In the genomic region with DNA sequence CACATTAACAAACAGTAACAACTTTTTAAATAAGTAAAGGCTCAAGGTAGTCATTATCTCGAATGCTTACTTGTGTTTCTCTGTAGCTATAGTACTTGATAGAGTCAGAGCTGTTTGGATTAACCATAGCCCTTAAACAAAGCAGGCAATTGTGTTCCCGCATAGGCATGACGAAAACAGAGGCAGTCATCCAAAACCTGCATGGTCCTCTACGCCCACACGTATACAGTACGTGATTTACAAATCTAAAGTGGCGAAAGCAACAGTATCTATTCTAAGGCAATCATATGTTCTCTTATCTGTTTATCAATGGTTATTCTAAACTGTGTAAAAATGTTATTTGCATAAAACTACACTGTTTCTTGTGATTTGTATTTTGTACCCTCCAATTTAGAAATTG, we compare ENCODE assay signal across 15 cellular contexts. TPM values are rescaled to one million over a fixed set of nuclear protein-coding genes. Genes with fewer than 3 reads are reported as not detected.
A peak's percentile ranks its signal among the peaks of the same experiment; 100 is the strongest.
DNase-seq lines count a peak whose midpoint lies in the region; ATAC-seq, FAIRE-seq and TF ChIP-seq lines count a peak whose summit lies in the region.
"Had no signal": no experiment of that assay in that cellular context is flagged by ENCODE, and none has a peak within 500 bp of the region (broad histone marks: within the 10 kb centered on the region; RNA-seq: fewer than 3 reads in every experiment).

No MANE protein-coding gene starts in this region.

- no peak for ATAC-seq in HG03280 (IDR thresholded peaks at IDR 0.05; ENCODE audit: unreplicated experiment)
- ATAC-seq: natural killer cell; stimulated activated memory B cell treated with anti-CD40 and anti-IgM and Interleukin-4, amounts not matched to agents 10 μg/mL and 1 μg/mL and 100 μg/mL, for 72 hours had no signal

- H3K4me3 ChIP-seq in lower leg skin (ENCODE audit: low read depth, poor library complexity, severe bottlenecking): no peak overlapping the region
- H3K4me3 ChIP-seq: BLaER1 treated with 17β-estradiol and CSF1 and Interleukin-3, amounts not matched to agents 10 nM and 100 nM; SJSA1 had no signal

- H3K27ac ChIP-seq in KOPT-K1 (ENCODE audit: low read depth, low read length, poor library complexity, severe bottlenecking): peak overlapping the region; percentile 99
- H3K27ac ChIP-seq: BLaER1 treated with 17β-estradiol and CSF1 and Interleukin-3, amounts not matched to agents 10 nM and 100 nM; SJSA1 had no signal

- no peaks in the 10 kb centered on the region for H3K9me3 ChIP-seq in KOPT-K1 (ENCODE audit: insufficient read depth, low read length, poor library complexity, severe bottlenecking)
- H3K9me3 ChIP-seq: BLaER1 treated with 17β-estradiol and CSF1 and Interleukin-3, amounts not matched to agents 10 nM and 100 nM; SJSA1 had no signal

- DNase-seq in Ammon's horn (ENCODE audit: low spot score) (peak; percentile 83), RCC 7860 (ENCODE audit: low spot score) (peak; percentile 86), inferior parietal cortex (ENCODE audit: extremely low spot score) (peak; percentile 72), ecto neural progenitor cell (ENCODE audit: low spot score) (no peak), lower leg skin (ENCODE audit: low spot score in 2 of 2) (no peak)
- DNase-seq in stimulated activated CD4-positive, alpha-beta T cell treated with anti-CD3 and anti-CD28 coated beads, Interleukin-4, amount 100 ng/mL, for 4 hours: no peak
- DNase-seq: activated CD4-positive, alpha-beta T cell treated with anti-CD3 and anti-CD28 coated beads, Interleukin-2, amount 50 U/mL, for 4 hours; endodermal cell; natural killer cell; stimulated activated CD4-positive, alpha-beta T cell treated with anti-CD3 and anti-CD28 coated beads, Interleukin-15, amount 100 ng/mL, for 24 hours had no signal

- no peak for TF ChIP-seq CTCF in lower leg skin (IDR thresholded peaks at IDR 0.05)

- FAIRE-seq in RCC 7860 (lab: Jason Lieb, UNC): peak; percentile 74

- no peaks in the 10 kb centered on the region for H3K36me3 ChIP-seq in KOPT-K1 (ENCODE audit: insufficient read depth, low read length)
- H3K36me3 ChIP-seq: BLaER1 treated with 17β-estradiol and CSF1 and Interleukin-3, amounts not matched to agents 10 nM and 100 nM; SJSA1 had no signal

- intact Hi-C loops in lower leg skin (cut with DNase I; ENCODE audit: low total_unique reads): no loop called here

- WGBS in lower leg skin, 2 donors: 70 to 80% methylated on average over 7 of the region's 7 CpGs

- TF ChIP-seq POLR2A in lower leg skin (IDR thresholded peaks at IDR 0.05): no peak

RNA-seq across cellular contexts. Expression of gene HFE, which starts 31.8 kb away (rescaled TPM):
- total RNA-seq in lower leg skin: 1 to 10 TPM; 4.2 to 6.8 (median 5.5) TPM

Comparison
In these comparisons a context has a peak if more than half of its experiments do, and no peak if none do; other contexts are left out.
1. DNase-seq: peak in Ammon's horn (single experiment), RCC 7860 (single experiment) and inferior parietal cortex (single experiment); none in stimulated activated CD4-positive, alpha-beta T cell treated with anti-CD3 and anti-CD28 coated beads, Interleukin-4, amount 100 ng/mL, for 4 hours (0 of 2), ecto neural progenitor cell (single experiment) and lower leg skin (0 of 2).